In the genomic region with DNA sequence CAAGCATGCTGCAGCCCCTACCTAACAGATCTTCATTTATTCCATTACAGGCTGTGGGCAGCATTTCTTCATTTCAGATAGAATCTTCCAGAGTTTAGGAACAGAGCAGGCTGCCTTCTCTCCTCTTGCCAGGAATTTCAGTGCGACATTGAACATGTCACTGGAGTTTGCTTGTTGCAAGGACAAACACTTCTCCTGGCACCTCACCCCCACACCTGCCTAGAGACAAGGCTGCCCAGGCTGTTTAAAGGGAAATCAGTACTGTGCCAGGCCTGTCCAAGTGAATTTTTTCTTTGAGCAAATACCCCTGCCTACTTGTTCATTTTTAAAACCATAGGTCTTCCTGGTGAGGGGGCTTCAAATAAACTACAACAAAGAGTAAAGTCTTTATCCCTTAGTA, we compare ENCODE assay signal across 29 cellular contexts.
"Had no signal": no experiment of that assay in that cellular context is flagged by ENCODE, and none has a peak within 500 bp of the region (broad histone marks: within the 10 kb centered on the region; RNA-seq: fewer than 3 reads in every experiment).

No MANE protein-coding gene starts in this region.

- H3K27me3 Mint-ChIP-seq: natural killer cell treated with Interleukin-12 subunit alpha and Interleukin-12 subunit beta and Interleukin-15 and Interleukin-18, amount 100 ng/mL, for 72 hours; stimulated activated naive B cell treated with anti-CD40 and anti-IgM and Interleukin-4, amounts not matched to agents 10 μg/mL and 1 μg/mL and 100 μg/mL, for 72 hours; stimulated activated naive CD8-positive, alpha-beta T cell treated with anti-CD3 and anti-CD28 coated beads, Interleukin-15, Interleukin-2, amounts not matched to agents 100 ng/mL and 50 ng/mL, for 24 hours had no signal

- H3K36me3 ChIP-seq: neutrophil, right lobe of liver, sigmoid colon, suprapubic skin, tibial artery, transverse colon, upper lobe of left lung, vagina had no signal

- H3K9me3 Mint-ChIP-seq: natural killer cell treated with Interleukin-12 subunit alpha and Interleukin-12 subunit beta and Interleukin-15 and Interleukin-18, amount 100 ng/mL, for 72 hours; nephron progenitor cell; neural crest cell; stimulated activated naive B cell treated with anti-CD40 and anti-IgM and Interleukin-4, amounts not matched to agents 10 μg/mL and 1 μg/mL and 100 μg/mL, for 72 hours had no signal

- H3K4me3 ChIP-seq: psoas muscle, right lobe of liver, sigmoid colon, suprapubic skin, testis, tibial artery, transverse colon, upper lobe of left lung, vagina had no signal

- H3K4me1 ChIP-seq: parathyroid adenoma, psoas muscle, right lobe of liver, sigmoid colon, suprapubic skin, testis, tibial artery, transverse colon, upper lobe of left lung, vagina had no signal

- H3K27ac Mint-ChIP-seq: naive thymus-derived CD8-positive, alpha-beta T cell; natural killer cell treated with Interleukin-12 subunit alpha and Interleukin-12 subunit beta and Interleukin-15 and Interleukin-18, amount 100 ng/mL, for 72 hours; nephron progenitor cell; progenitor cell of endocrine pancreas; stimulated activated effector memory CD8-positive, alpha-beta T cell treated with anti-CD3 and anti-CD28 coated beads, Interleukin-12 subunit alpha, Interleukin-12 subunit beta, amount 100 ng/mL, for 72 hours; stimulated activated naive CD8-positive, alpha-beta T cell treated with anti-CD3 and anti-CD28 coated beads, Interleukin-15, Interleukin-2, amounts not matched to agents 100 ng/mL and 50 ng/mL, for 24 hours had no signal

- ATAC-seq: naive thymus-derived CD8-positive, alpha-beta T cell; natural killer cell treated with Interleukin-12 subunit alpha and Interleukin-12 subunit beta and Interleukin-15 and Interleukin-18, amount 100 ng/mL, for 72 hours; psoas muscle; right cardiac atrium; right lobe of liver; stimulated activated effector memory CD8-positive, alpha-beta T cell treated with anti-CD3 and anti-CD28 coated beads, Interleukin-12 subunit alpha, Interleukin-12 subunit beta, amount 100 ng/mL, for 72 hours; stimulated activated naive B cell treated with anti-CD40 and anti-IgM and Interleukin-4, amounts not matched to agents 10 μg/mL and 1 μg/mL and 100 μg/mL, for 72 hours had no signal

- H3K36me3 Mint-ChIP-seq: naive thymus-derived CD8-positive, alpha-beta T cell; natural killer cell treated with Interleukin-12 subunit alpha and Interleukin-12 subunit beta and Interleukin-15 and Interleukin-18, amount 100 ng/mL, for 72 hours; stimulated activated effector memory CD8-positive, alpha-beta T cell treated with anti-CD3 and anti-CD28 coated beads, Interleukin-12 subunit alpha, Interleukin-12 subunit beta, amount 100 ng/mL, for 72 hours; stimulated activated naive B cell treated with anti-CD40 and anti-IgM and Interleukin-4, amounts not matched to agents 10 μg/mL and 1 μg/mL and 100 μg/mL, for 72 hours had no signal

- FAIRE-seq: small intestine, urothelium cell line had no signal

- H3K4me3 Mint-ChIP-seq: naive thymus-derived CD8-positive, alpha-beta T cell; natural killer cell treated with Interleukin-12 subunit alpha and Interleukin-12 subunit beta and Interleukin-15 and Interleukin-18, amount 100 ng/mL, for 72 hours; nephron progenitor cell; neural crest cell; stimulated activated effector memory CD8-positive, alpha-beta T cell treated with anti-CD3 and anti-CD28 coated beads, Interleukin-12 subunit alpha, Interleukin-12 subunit beta, amount 100 ng/mL, for 72 hours; stimulated activated naive B cell treated with anti-CD40 and anti-IgM and Interleukin-4, amounts not matched to agents 10 μg/mL and 1 μg/mL and 100 μg/mL, for 72 hours; stimulated activated naive CD8-positive, alpha-beta T cell treated with anti-CD3 and anti-CD28 coated beads, Interleukin-15, Interleukin-2, amounts not matched to agents 100 ng/mL and 50 ng/mL, for 24 hours had no signal

- H3K27ac ChIP-seq: neutrophil, parathyroid adenoma, psoas muscle, right lobe of liver, sigmoid colon, suprapubic skin, testis, tibial artery, transverse colon, upper lobe of left lung, vagina had no signal

- H3K9me3 ChIP-seq: neutrophil, psoas muscle, right lobe of liver, sigmoid colon, suprapubic skin, testis, tibial artery, transverse colon, upper lobe of left lung, vagina had no signal

- DNase-seq: naive thymus-derived CD8-positive, alpha-beta T cell; nephron progenitor cell; nucleus accumbens; psoas muscle; right cardiac atrium; right lobe of liver; sigmoid colon; small intestine; stimulated activated CD4-positive, alpha-beta T cell treated with anti-CD3 and anti-CD28 coated beads, Interleukin-15, amount 100 ng/mL, for 24 hours; stimulated activated CD4-positive, alpha-beta T cell treated with anti-CD3 and anti-CD28 coated beads, Interleukin-2, amount 100 ng/mL, for 24 hours; stimulated activated CD4-positive, alpha-beta T cell treated with anti-CD3 and anti-CD28 coated beads, Interleukin-2, amount 100 ng/mL, for 48 hours; stimulated activated CD4-positive, alpha-beta T cell treated with anti-CD3 and anti-CD28 coated beads, Interleukin-4, amount 100 ng/mL, for 24 hours; stimulated activated naive B cell treated with anti-CD40 and anti-IgM and Interleukin-4, amounts not matched to agents 10 μg/mL and 1 μg/mL and 100 μg/mL, for 72 hours; stimulated activated naive CD4-positive, alpha-beta T cell treated with Interleukin-2 at 50 U/mL for 16 hours; substantia nigra; testis; tibial artery; transverse colon; upper lobe of left lung had no signal

- H3K27me3 ChIP-seq: neutrophil, right lobe of liver, sigmoid colon, suprapubic skin, testis, tibial artery, transverse colon, upper lobe of left lung, vagina had no signal

- H3K4me1 Mint-ChIP-seq: naive thymus-derived CD8-positive, alpha-beta T cell; nephron progenitor cell; neural crest cell; stimulated activated effector memory CD8-positive, alpha-beta T cell treated with anti-CD3 and anti-CD28 coated beads, Interleukin-12 subunit alpha, Interleukin-12 subunit beta, amount 100 ng/mL, for 72 hours; stimulated activated naive B cell treated with anti-CD40 and anti-IgM and Interleukin-4, amounts not matched to agents 10 μg/mL and 1 μg/mL and 100 μg/mL, for 72 hours had no signal
